ENCODE assay signal across 8 cellular contexts in genomic region chr11:95923730-95924413, GRCh38. TPM values are rescaled to one million over a fixed set of nuclear protein-coding genes. Genes with fewer than 3 reads are reported as not detected.
DNase-seq lines count a peak whose midpoint lies in the region; ATAC-seq and TF ChIP-seq lines count a peak whose summit lies in the region.

MTMR2 (minus strand) TSS chr11:95924107; CDS start chr11:95923954, 153 bp downstream.

- peak within 1 kb of the TSS; percentile 98 for H2AFZ ChIP-seq in smooth muscle cell (ENCODE audit: low read depth)

- H3K27ac ChIP-seq in WERI-Rb-1 (peak within 1 kb of the TSS; percentile 80), smooth muscle cell (ENCODE audit: low read depth) (peak within 1 kb of the TSS; percentile 86)

- peak within 1 kb of the TSS; percentile 88 for H3K4me3 ChIP-seq in WERI-Rb-1 (ENCODE audit: low read depth, low read length)
- H3K4me3 ChIP-seq in cardiac fibroblast (replicated peaks in 1 of 2; ENCODE audit: low read depth in 2 of 2, low read length in 2 of 2), result peak within 1 kb of the TSS; percentile 85 to 91
- H3K4me3 ChIP-seq in smooth muscle cell, result peak within 1 kb of the TSS; percentile 93

- H3K36me3 ChIP-seq in WERI-Rb-1 (no peaks in the 10 kb centered on the region), smooth muscle cell (ENCODE audit: low read depth) (no peaks in the 10 kb centered on the region)

- no peaks in the 10 kb centered on the region for H3F3A ChIP-seq in smooth muscle cell (ENCODE audit: low read depth)

- H3K4me2 ChIP-seq in smooth muscle cell, result peak within 1 kb of the TSS; percentile 91

- peak; percentile 99 for ATAC-seq in HG02852 (IDR thresholded peaks at IDR 0.05; ENCODE audit: unreplicated experiment)

- TF ChIP-seq CTCF in WERI-Rb-1 (IDR thresholded peaks at IDR 0.05; ENCODE audit: low read depth, low read length) (no peak), cardiac fibroblast (IDR thresholded peaks at IDR 0.05; ENCODE audit: low read depth, low read length) (no peak), smooth muscle cell (IDR thresholded peaks at IDR 0.05; ENCODE audit: borderline replicate concordance, insufficient read depth, poor library complexity, severe bottlenecking) (no peak)

- H3K27me3 ChIP-seq in WERI-Rb-1 (ENCODE audit: insufficient read depth, low read depth, severe bottlenecking) (no peaks in the 10 kb centered on the region), smooth muscle cell (ENCODE audit: low read depth) (no peaks in the 10 kb centered on the region)

- DNase-seq in NCI-H748 (lab: John Stamatoyannopoulos, UW; ENCODE audit: unreplicated experiment) (peak; percentile 76), NCI-H748 treated with DMSO at 0.1 percent for 48 hours (lab: John Stamatoyannopoulos, UW) (no peak), NCI-H2029 (lab: John Stamatoyannopoulos, UW) (peak; percentile 21), WERI-Rb-1 (peak; percentile 84), cardiac fibroblast (ENCODE audit: low read depth in 2 of 2) (peak; percentile 73 to 82), iPS-NIHi7 (ENCODE audit: extremely low spot score) (peak; percentile 89), smooth muscle cell (lab: John Stamatoyannopoulos, UW; ENCODE audit: unreplicated experiment) (peak; percentile 32)

- peaks cover 12% of the 10 kb centered on the region for H4K20me1 ChIP-seq in smooth muscle cell (ENCODE audit: low read depth)

- peak within 1 kb of the TSS; percentile 92 for H3K9ac ChIP-seq in smooth muscle cell (ENCODE audit: low read depth)

- under 1% methylated on average over 49 of the region's 49 CpGs for WGBS in smooth muscle cell (ENCODE audit: low lambda C conversion rate)

- peaks cover 27% of the 10 kb centered on the region for H3K4me1 ChIP-seq in smooth muscle cell (ENCODE audit: low read depth)

- H3K9me3 ChIP-seq in WERI-Rb-1 (ENCODE audit: severe bottlenecking) (no peaks in the 10 kb centered on the region), smooth muscle cell (replicated peaks; ENCODE audit: low read depth) (no peaks in the 10 kb centered on the region)

- peaks cover 45% of the 10 kb centered on the region for H3K79me2 ChIP-seq in smooth muscle cell (ENCODE audit: low read depth)

RNA-seq across cellular contexts. Expression of gene MTMR2, which starts in this region (rescaled TPM):
- 35.9 and 40.0 TPM in 2 replicates for total RNA-seq in smooth muscle cell
- 27.2 and 36.7 TPM in 2 replicates for polyA plus RNA-seq in smooth muscle cell
